9 cellular contexts compared by ENCODE assay signal in genomic region chr9:88950341-88951141, GRCh38. TPM values are rescaled to one million over a fixed set of nuclear protein-coding genes. Genes with fewer than 3 reads are reported as not detected.
DNase-seq lines count a peak whose midpoint lies in the region; TF ChIP-seq lines count a peak whose summit lies in the region.
"Had no signal": no experiment of that assay in that cellular context is flagged by ENCODE, and none has a peak within 500 bp of the region (broad histone marks: within the 10 kb centered on the region; RNA-seq: fewer than 3 reads in every experiment).

No MANE protein-coding gene starts in this region.

- H3K27me3 ChIP-seq in left ventricle myocardium inferior (ENCODE audit: low read depth) (no peaks in the 10 kb centered on the region), stomach (no peaks in the 10 kb centered on the region)
- H3K27me3 ChIP-seq in effector memory CD4-positive, alpha-beta T cell (replicated peaks; ENCODE audit: control insufficient read depth, insufficient read depth, low read length, poor library complexity, severe bottlenecking), result no peaks in the 10 kb centered on the region

- H3K27ac ChIP-seq in left ventricle myocardium inferior (replicated peaks), result peak overlapping the region; percentile 85
- H3K27ac ChIP-seq in stomach, result peak overlapping the region in 4 of 5 donors; percentile 18 to 67 (median 54)
- no peak overlapping the region for H3K27ac ChIP-seq in effector memory CD4-positive, alpha-beta T cell (ENCODE audit: insufficient read depth, low read length, poor library complexity, severe bottlenecking)

- H3K4me1 ChIP-seq in left ventricle myocardium inferior, result peaks cover 53% of the 10 kb centered on the region
- peaks cover 13 to 51% (median 29%) of the 10 kb centered on the region in 4 donors for H3K4me1 ChIP-seq in stomach
- no peaks in the 10 kb centered on the region for H3K4me1 ChIP-seq in effector memory CD4-positive, alpha-beta T cell (ENCODE audit: control insufficient read depth, insufficient read depth, low read length, poor library complexity, severe bottlenecking)

- intact Hi-C loops in left ventricle myocardium inferior (cut with micrococcal nuclease) (no loop called here), stomach (cut with DNase I; ENCODE audit: low total_unique reads) (no loop called here)

- H3K36me3 ChIP-seq in left ventricle myocardium inferior (no peaks in the 10 kb centered on the region), stomach (no peaks in the 10 kb centered on the region)
- no peaks in the 10 kb centered on the region for H3K36me3 ChIP-seq in effector memory CD4-positive, alpha-beta T cell (ENCODE audit: control insufficient read depth, insufficient read depth, low read length)

- 31 to 44% (median 41%) methylated on average over 10 of the region's 10 CpGs for WGBS in stomach, 5 donors

- no peak for TF ChIP-seq EP300 in stomach (IDR thresholded peaks at IDR 0.05)

- DNase-seq in HCEC 1CT (peak; percentile 46), amniotic stem cell (lab: John Stamatoyannopoulos, UW) (peak; percentile 40), left ventricle myocardium inferior (no peak), stomach (no peak), NCI-H2107 (lab: John Stamatoyannopoulos, UW) (no peak), NCI-H2029 (lab: John Stamatoyannopoulos, UW) (no peak)
- DNase-seq in stimulated activated CD4-positive, alpha-beta T cell treated with anti-CD3 and anti-CD28 coated beads, Interleukin-2, amount 100 ng/mL, for 48 hours, result no peak
- no peak for DNase-seq in effector memory CD4-positive, alpha-beta T cell
- DNase-seq: NCI-H510A had no signal

- no peak for TF ChIP-seq POLR2A in stomach (IDR thresholded peaks at IDR 0.05)

- H3K4me3 ChIP-seq in left ventricle myocardium inferior (no peak overlapping the region), stomach (no peak overlapping the region)
- no peak overlapping the region for H3K4me3 ChIP-seq in effector memory CD4-positive, alpha-beta T cell (ENCODE audit: insufficient read depth, low read depth, low read length, poor library complexity, severe bottlenecking)

- TF ChIP-seq CTCF in left ventricle myocardium inferior (IDR thresholded peaks at IDR 0.05; ENCODE audit: borderline replicate concordance) (no peak), stomach (IDR thresholded peaks at IDR 0.05) (no peak)

- H3K9me3 ChIP-seq in left ventricle myocardium inferior (replicated peaks), result no peaks in the 10 kb centered on the region
- H3K9me3 ChIP-seq in stomach, result no peaks in the 10 kb centered on the region
- no peaks in the 10 kb centered on the region for H3K9me3 ChIP-seq in effector memory CD4-positive, alpha-beta T cell (ENCODE audit: control insufficient read depth, low read length)

RNA-seq across cellular contexts. Expression of gene S1PR3, which starts 40.7 kb away (rescaled TPM):
- 26.8 TPM for total RNA-seq in left ventricle myocardium inferior
- total RNA-seq in stomach, result 10 to 100 TPM in 3 of 5 donors, 1 to 10 TPM in 2; 1.2 to 12.5 (median 10.3) TPM
- polyA plus RNA-seq in stomach, result 1 to 10 TPM; 1.7 to 9.2 (median 5.1) TPM

Comparison
In these comparisons a context has a peak if more than half of its experiments do, and no peak if none do; other contexts are left out.
1. DNase-seq: peak in HCEC 1CT (single experiment) and amniotic stem cell (single experiment); none in left ventricle myocardium inferior (single experiment), stomach (single experiment), NCI-H2107 (single experiment), stimulated activated CD4-positive, alpha-beta T cell treated with anti-CD3 and anti-CD28 coated beads, Interleukin-2, amount 100 ng/mL, for 48 hours (0 of 2), NCI-H2029 (single experiment) and effector memory CD4-positive, alpha-beta T cell (0 of 3).